Comparison of ENCODE assay signal across 16 cellular contexts in the genomic region with DNA sequence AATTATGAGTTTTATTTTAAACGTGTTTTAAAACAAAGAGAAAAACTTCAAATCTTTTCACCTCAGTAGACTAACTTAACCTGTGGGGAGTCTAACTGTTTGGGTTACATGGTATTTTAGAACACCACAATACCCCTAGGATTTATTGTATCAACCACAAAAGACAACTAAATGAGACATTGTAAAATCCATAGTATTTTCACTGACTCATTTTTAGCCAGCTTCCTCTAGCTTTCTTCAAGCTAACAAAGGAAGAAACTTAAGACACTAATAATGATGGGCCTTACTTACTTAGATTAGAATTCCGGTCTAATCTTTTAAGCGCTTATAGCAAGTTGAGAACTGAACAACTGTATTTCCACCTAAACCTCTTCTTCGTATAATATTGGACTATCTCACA.
"Had no signal": no experiment of that assay in that cellular context is flagged by ENCODE, and none has a peak within 500 bp of the region (broad histone marks: within the 10 kb centered on the region; RNA-seq: fewer than 3 reads in every experiment).

No MANE protein-coding gene starts in this region.

- DNase-seq: activated CD4-positive, alpha-beta T cell treated with anti-CD3 and anti-CD28 coated beads, Interleukin-2, amount 50 U/mL, for 1 hour; activated CD8-positive, alpha-beta memory T cell treated with anti-CD3 and anti-CD28 coated beads for 24 hours; activated gamma-delta T cell treated with Interleukin-2 at 50 U/mL for 16 hours; activated naive CD8-positive, alpha-beta T cell treated with anti-CD3 and anti-CD28 coated beads for 36 hours; foreskin keratinocyte; mesendoderm; posterior cingulate gyrus; small intestine; stimulated activated CD4-positive, alpha-beta T cell treated with anti-CD3 and anti-CD28 coated beads, Interleukin-4, amount 100 ng/mL, for 4 hours; stimulated activated CD8-positive, alpha-beta memory T cell treated with anti-CD3 and anti-CD28 coated beads, Interleukin-4, amount 100 ng/mL, for 48 hours; stimulated activated naive CD4-positive, alpha-beta T cell treated with Interleukin-2 at 50 U/mL for 16 hours; T-helper 9 cell; transverse colon had no signal

- ATAC-seq: activated CD4-positive, CD25-positive, alpha-beta regulatory T cell treated with anti-CD3 and anti-CD28 coated beads, Interleukin-2, amount 50 U/mL, for 24 hours; esophagus mucosa; foreskin keratinocyte; natural killer cell treated with Interleukin-12 subunit alpha and Interleukin-12 subunit beta and Interleukin-15 and Interleukin-18, amount 100 ng/mL, for 72 hours had no signal

- H3K9me3 ChIP-seq: transverse colon had no signal

- H3K36me3 ChIP-seq: transverse colon had no signal

- H3K4me3 ChIP-seq: transverse colon had no signal

- H3K27me3 ChIP-seq: foreskin keratinocyte, transverse colon had no signal

- H3K4me1 ChIP-seq: foreskin keratinocyte, transverse colon had no signal
